9 cellular contexts compared by ENCODE assay signal in genomic region chr11:125072210-125072960, GRCh38. TPM values are rescaled to one million over a fixed set of nuclear protein-coding genes. Genes with fewer than 3 reads are reported as not detected.
DNase-seq lines count a peak whose midpoint lies in the region; ATAC-seq and TF ChIP-seq lines count a peak whose summit lies in the region.
"Had no signal": no experiment of that assay in that cellular context is flagged by ENCODE, and none has a peak within 500 bp of the region (broad histone marks: within the 10 kb centered on the region; RNA-seq: fewer than 3 reads in every experiment).

No MANE protein-coding gene starts in this region.

- no peak for TF ChIP-seq CTCF in OCI-LY3 (IDR thresholded peaks at IDR 0.05; ENCODE audit: low read depth, low read length)

- peaks cover 0 to 16% (median 4%) of the 10 kb centered on the region in 3 donors for H3K27me3 Mint-ChIP-seq in naive B cell
- peaks cover 8% of the 10 kb centered on the region for H3K27me3 Mint-ChIP-seq in activated naive CD8-positive, alpha-beta T cell treated with anti-CD3 and anti-CD28 coated beads, Interleukin-2, amount 50 U/mL, for 24 hours

- H3K36me3 Mint-ChIP-seq in naive B cell: no peaks in the 10 kb centered on the region
- no peaks in the 10 kb centered on the region for H3K36me3 Mint-ChIP-seq in activated naive CD8-positive, alpha-beta T cell treated with anti-CD3 and anti-CD28 coated beads, Interleukin-2, amount 50 U/mL, for 24 hours (ENCODE audit: low read depth)

- H3K9me3 Mint-ChIP-seq in naive B cell: no peaks in the 10 kb centered on the region
- no peaks in the 10 kb centered on the region for H3K9me3 Mint-ChIP-seq in activated naive CD8-positive, alpha-beta T cell treated with anti-CD3 and anti-CD28 coated beads, Interleukin-2, amount 50 U/mL, for 24 hours

- in situ Hi-C loops in G401 (cut with HindIII; ENCODE audit: low sequenced_read_pairs): no loop called here

- peak overlapping the region; percentile 69 for H3K9ac ChIP-seq in OCI-LY3 (ENCODE audit: low read length)

- peak overlapping the region in 6 of 8 donors; percentile 42 to 80 (median 56) for H3K4me3 Mint-ChIP-seq in naive B cell
- H3K4me3 Mint-ChIP-seq in activated naive CD8-positive, alpha-beta T cell treated with anti-CD3 and anti-CD28 coated beads, Interleukin-2, amount 50 U/mL, for 24 hours: no peak overlapping the region

- peak overlapping the region; percentile 82 for H3K4me2 ChIP-seq in OCI-LY3 (ENCODE audit: low read length)

- peaks cover 46 to 59% (median 47%) of the 10 kb centered on the region in 3 donors for H3K4me1 Mint-ChIP-seq in naive B cell
- peaks cover 28% of the 10 kb centered on the region for H3K4me1 Mint-ChIP-seq in activated naive CD8-positive, alpha-beta T cell treated with anti-CD3 and anti-CD28 coated beads, Interleukin-2, amount 50 U/mL, for 24 hours

- H4K20me1 ChIP-seq in OCI-LY3 (ENCODE audit: insufficient read depth, low read length): no peaks in the 10 kb centered on the region

- DNase-seq in naive B cell (peak; percentile 55), NCI-H69 (lab: John Stamatoyannopoulos, UW) (no peak), G401 (ENCODE audit: low spot score) (no peak)
- no peak for DNase-seq in stimulated activated CD4-positive, alpha-beta T cell treated with anti-CD3 and anti-CD28 coated beads, Interleukin-4, amount 100 ng/mL, for 1 hour
- no peak for DNase-seq in activated naive CD8-positive, alpha-beta T cell treated with anti-CD3 and anti-CD28 coated beads, Interleukin-2, amount 50 U/mL, for 24 hours

- peak overlapping the region; percentile 61 for H3K4me3 ChIP-seq in OCI-LY3 (ENCODE audit: low read length)

- peak; percentile 74 for ATAC-seq in GM18858 (IDR thresholded peaks at IDR 0.05; ENCODE audit: unreplicated experiment)
- ATAC-seq in HG02798 (IDR thresholded peaks at IDR 0.05; ENCODE audit: poor library complexity, unreplicated experiment): peak; percentile 84
- peak; percentile 87 to 90 for ATAC-seq in naive B cell (ENCODE audit: low read depth in 2 of 2)
- ATAC-seq in activated naive CD8-positive, alpha-beta T cell treated with anti-CD3 and anti-CD28 coated beads, Interleukin-2, amount 50 U/mL, for 24 hours: no peak
- ATAC-seq: HCT116 had no signal

- H3K79me2 ChIP-seq in OCI-LY3 (ENCODE audit: low read length): no peaks in the 10 kb centered on the region

- H3K27ac Mint-ChIP-seq in naive B cell: peak overlapping the region; percentile 78 to 95 (median 86)
- H3K27ac Mint-ChIP-seq in activated naive CD8-positive, alpha-beta T cell treated with anti-CD3 and anti-CD28 coated beads, Interleukin-2, amount 50 U/mL, for 24 hours: no peak overlapping the region

- H3K9me3 ChIP-seq in OCI-LY3 (ENCODE audit: insufficient read depth, low read length): no peaks in the 10 kb centered on the region

- H3K36me3 ChIP-seq in OCI-LY3 (replicated peaks; ENCODE audit: low read depth, low read length): peaks cover 8% of the 10 kb centered on the region

- no peaks in the 10 kb centered on the region for H3K27me3 ChIP-seq in OCI-LY3 (ENCODE audit: low read depth, low read length)

- H2AFZ ChIP-seq in OCI-LY3 (ENCODE audit: low read depth, low read length): no peak overlapping the region

- peaks cover 51% of the 10 kb centered on the region for H3K4me1 ChIP-seq in OCI-LY3 (ENCODE audit: low read length)

- peak overlapping the region; percentile 88 for H3K27ac ChIP-seq in OCI-LY3 (ENCODE audit: low read length)

RNA-seq across cellular contexts. Expression of gene SLC37A2, which starts 9.3 kb away (rescaled TPM):
- 1 to 10 TPM in 4 of 6 donors, under 1 TPM in 2; 0.48 to 2.4 (median 1.8) TPM for polyA plus RNA-seq in naive B cell (ENCODE audit: low read depth in 6 of 6)
- not detected in 2 replicates for total RNA-seq in G401 (2014; rRNA removed; shearing (Covaris generic))

RNA-seq across cellular contexts. Expression of gene TMEM218, which starts 39.0 kb away (rescaled TPM):
- 10 to 100 TPM; 30.4 to 53.0 (median 36.7) TPM for polyA plus RNA-seq in naive B cell (ENCODE audit: low read depth in 6 of 6)
- total RNA-seq in G401 (2014; rRNA removed; shearing (Covaris generic)): 62.0 and 65.8 TPM in 2 replicates
